Comparison of ENCODE assay signal across 1 cellular context in the genomic region with DNA sequence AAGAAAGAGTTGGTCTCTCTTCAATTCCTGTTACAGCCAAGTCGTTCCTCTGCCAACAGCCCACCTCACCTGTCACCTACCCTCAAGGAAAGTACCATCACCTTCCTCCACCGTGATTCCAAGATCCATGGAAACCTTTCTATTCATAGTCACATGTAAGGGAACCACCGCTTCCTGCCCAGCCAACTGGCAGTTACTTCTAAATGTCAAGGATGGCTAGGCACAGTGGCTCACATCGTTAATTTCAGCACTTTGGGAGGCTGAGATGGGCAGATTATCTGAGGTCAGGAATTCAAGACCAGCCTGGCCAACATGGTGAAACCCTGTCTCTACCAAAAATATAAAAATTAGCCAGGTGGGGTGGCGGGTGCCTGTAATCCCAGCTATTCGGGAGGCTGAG.
TF ChIP-seq lines count a peak whose summit lies in the region.

No MANE protein-coding gene starts in this region.

TF ChIP-seq in H1, 55 proteins besides CTCF, POLR2A, EP300 and RAD21:
- TF ChIP-seq SUZ12 (IDR thresholded peaks at IDR 0.05; ENCODE audit: low read length) (no peak), MAX (IDR thresholded peaks at IDR 0.05) (no peak), RXRA (IDR thresholded peaks at IDR 0.05; ENCODE audit: insufficient read depth, low read depth, low read length) (no peak), SIX5 (IDR thresholded peaks at IDR 0.05; ENCODE audit: low read depth, low read length) (no peak), TAF1 (IDR thresholded peaks at IDR 0.05; ENCODE audit: low read depth, low read length) (no peak), CHD1 (IDR thresholded peaks at IDR 0.05; ENCODE audit: low read depth, low read length) (no peak), E2F6 (IDR thresholded peaks at IDR 0.05) (no peak), EZH2 (IDR thresholded peaks at IDR 0.05; ENCODE audit: low read depth, low read length, severe bottlenecking) (no peak), MAFK (IDR thresholded peaks at IDR 0.05; ENCODE audit: low read depth, low read length) (no peak), KDM1A (IDR thresholded peaks at IDR 0.05; ENCODE audit: borderline replicate concordance, low read length) (no peak), BACH1 (IDR thresholded peaks at IDR 0.05; ENCODE audit: low read length) (no peak), TBP (IDR thresholded peaks at IDR 0.05; ENCODE audit: low read depth, low read length) (no peak), CEBPB (IDR thresholded peaks at IDR 0.05; ENCODE audit: low read depth, low read length) (no peak), SP2 (IDR thresholded peaks at IDR 0.05; ENCODE audit: low read length) (no peak), CTBP2 (IDR thresholded peaks at IDR 0.05; ENCODE audit: borderline replicate concordance, insufficient read depth, insufficient read length, low read length) (no peak), RNF2 (IDR thresholded peaks at IDR 0.05; ENCODE audit: borderline replicate concordance, low read depth, low read length, missing control alignments, poor library complexity, severe bottlenecking) (no peak), CHD7 (IDR thresholded peaks at IDR 0.05; ENCODE audit: insufficient replicate concordance, low read length) (no peak), POLR2AphosphoS5 (IDR thresholded peaks at IDR 0.05; ENCODE audit: low read depth, low read length) (no peak), PHF8 (conservative IDR thresholded peaks at IDR 0.05; ENCODE audit: low read depth, low read length) (no peak), NANOG (IDR thresholded peaks at IDR 0.05; ENCODE audit: insufficient read depth, low read depth, low read length, poor library complexity, severe bottlenecking) (no peak)
TF ChIP-seq in H1: peak in this region for 0.
